ENCODE assay signal across 19 cellular contexts in genomic region chr3:65576942-65577341, GRCh38.
DNase-seq lines count a peak whose midpoint lies in the region; ATAC-seq, FAIRE-seq and TF ChIP-seq lines count a peak whose summit lies in the region.
"Had no signal": no experiment of that assay in that cellular context is flagged by ENCODE, and none has a peak within 500 bp of the region (broad histone marks: within the 10 kb centered on the region; RNA-seq: fewer than 3 reads in every experiment).

No MANE protein-coding gene starts in this region.

- no peak overlapping the region for H3K9ac ChIP-seq in PC-3 (ENCODE audit: low read length)
- H3K9ac ChIP-seq: neural progenitor cell had no signal

- POLR2A ChIA-PET in AG04450 (lab: Yijun Ruan, JAX) (no interaction called here), PC-3 (lab: Charles Lee; ENCODE audit: unreplicated experiment) (interaction anchor here (0.7 kb wide), 1 partner anchor 28 kb away, joined by 3 read pairs; no protein-coding TSS in a partner anchor)

- DNase-seq in AG04450 (ENCODE audit: low read depth, low spot score) = peak; percentile 4
- DNase-seq in PC-3 = peak; percentile 48
- DNase-seq in epithelial cell of esophagus (ENCODE audit: low read depth) = peak; percentile 37
- DNase-seq in hippocampal formation (lab: John Stamatoyannopoulos, UW) = no peak
- DNase-seq in DMS 273 (lab: John Stamatoyannopoulos, UW; ENCODE audit: unreplicated experiment) = no peak
- DNase-seq in posterior vena cava (ENCODE audit: low spot score) = no peak
- DNase-seq: activated CD4-positive, alpha-beta T cell treated with anti-CD3 and anti-CD28 coated beads for 36 hours; adrenal gland; CD4-positive, alpha-beta T cell; gastrocnemius medialis; left lung; NCI-H1694; NCI-H226; substantia nigra had no signal

- H3K27ac ChIP-seq in AG04450 (ENCODE audit: low read depth, low read length) (no peak overlapping the region), PC-3 (ENCODE audit: low read length) (0 out of 2 replicates have a peak overlapping the region, but pooled peaks have one; percentile 12)
- H3K27ac ChIP-seq: adrenal gland, left lung, neural progenitor cell had no signal

- H3K9me2 ChIP-seq in PC-3 (replicated peaks; ENCODE audit: low read length) = no peaks in the 10 kb centered on the region

- H3K27me3 ChIP-seq in AG04450 (ENCODE audit: control insufficient read depth, insufficient read depth, low read length) (no peaks in the 10 kb centered on the region), PC-3 (ENCODE audit: low read length) (no peaks in the 10 kb centered on the region)
- H3K27me3 ChIP-seq: adrenal gland, gastrocnemius medialis, left lung, neural progenitor cell had no signal

- peaks cover 25% of the 10 kb centered on the region for H3K4me1 ChIP-seq in PC-3 (ENCODE audit: insufficient read depth, low read length)
- H3K4me1 ChIP-seq: left lung, neural progenitor cell had no signal

- CTCF ChIA-PET in AG04450 (lab: Charles Lee) = interaction anchor here (0.8 kb wide), 1 partner anchor 1044 kb away, joined by 3 read pairs; no protein-coding TSS in a partner anchor
- CTCF ChIA-PET in PC-3 (lab: Charles Lee) = interaction anchor here (1.0 kb wide), 1 partner anchor 138 kb away, joined by 4 read pairs; no protein-coding TSS in a partner anchor

- peak; percentile 46 for ATAC-seq in PC-3
- no peak for ATAC-seq in HG03135 (IDR thresholded peaks at IDR 0.05; ENCODE audit: unreplicated experiment)
- ATAC-seq: activated CD4-positive, alpha-beta T cell treated with anti-CD3 and anti-CD28 coated beads for 36 hours; left lung had no signal

- H3K79me2 ChIP-seq in PC-3 (ENCODE audit: low read length) = no peaks in the 10 kb centered on the region

- no peaks in the 10 kb centered on the region for H4K20me1 ChIP-seq in PC-3 (ENCODE audit: low read length)

- H3K36me3 ChIP-seq in PC-3 (ENCODE audit: low read depth, low read length) = no peaks in the 10 kb centered on the region
- H3K36me3 ChIP-seq: adrenal gland, gastrocnemius medialis, left lung, neural progenitor cell had no signal

- intact Hi-C loops in PC-3 (cut with micrococcal nuclease) (loop anchor here (10.0 kb wide), 4 partner anchors 88 to 158 kb away; no protein-coding TSS in a partner anchor), posterior vena cava (cut with DNase I) (no loop called here)

- TF ChIP-seq CTCF in AG04450 (IDR thresholded peaks at IDR 0.05; ENCODE audit: low read depth, low read length) = no peak
- TF ChIP-seq CTCF in PC-3 (conservative IDR thresholded peaks at IDR 0.05; ENCODE audit: low read depth, low read length) = no peak
- TF ChIP-seq CTCF in epithelial cell of esophagus (IDR thresholded peaks at IDR 0.05; ENCODE audit: insufficient read depth, low read depth, low read length, missing control alignments) = no peak

- no peak overlapping the region for H2AFZ ChIP-seq in PC-3 (ENCODE audit: low read length)
- H2AFZ ChIP-seq: neural progenitor cell had no signal

- no peaks in the 10 kb centered on the region for H3K9me3 ChIP-seq in AG04450 (ENCODE audit: control insufficient read depth, insufficient read depth, low read length)
- no peaks in the 10 kb centered on the region for H3K9me3 ChIP-seq in PC-3 (ENCODE audit: low read length)
- H3K9me3 ChIP-seq: gastrocnemius medialis, left lung had no signal

- peak overlapping the region; percentile 63; the same call in 1 of the 2 replicates for H3K4me2 ChIP-seq in PC-3 (ENCODE audit: low read length)
- H3K4me2 ChIP-seq: neural progenitor cell had no signal

- H3K4me3 ChIP-seq in AG04450 (ENCODE audit: low read depth, low read length) (no peak overlapping the region), PC-3 (ENCODE audit: low read length) (no peak overlapping the region), epithelial cell of esophagus (ENCODE audit: low read length) (no peak overlapping the region)
- H3K4me3 ChIP-seq: adrenal gland, gastrocnemius medialis, left lung, neural progenitor cell had no signal

- no peaks in the 10 kb centered on the region for H3F3A ChIP-seq in PC-3 (ENCODE audit: low read length, unreplicated experiment)

- no TSS peak for BruUV-seq in PC-3 (replicated peaks; lab: Mats Ljungman, UMichigan)

- FAIRE-seq in islet of Langerhans (lab: Jason Lieb, UNC) = peak; percentile 27
- FAIRE-seq: RCC 7860, TTC549 had no signal

Comparison
In these comparisons a context has a peak if more than half of its experiments do, and no peak if none do; other contexts are left out.
1. DNase-seq: peak in AG04450 (single experiment), PC-3 (single experiment) and epithelial cell of esophagus (single experiment); none in hippocampal formation (0 of 2), DMS 273 (single experiment) and posterior vena cava (single experiment).